ENCODE assay signal across 22 cellular contexts in genomic region chr5:8598356-8598755, GRCh38.
"Had no signal": no experiment of that assay in that cellular context is flagged by ENCODE, and none has a peak within 500 bp of the region (broad histone marks: within the 10 kb centered on the region; RNA-seq: fewer than 3 reads in every experiment).

No MANE protein-coding gene starts in this region.

- H3K9me3 ChIP-seq: colonic mucosa, esophagus squamous epithelium, gastrocnemius medialis, heart right ventricle, left lung, lower lobe of right lung, mucosa of descending colon had no signal

- ATAC-seq: effector memory CD8-positive, alpha-beta T cell; esophagus mucosa; foreskin keratinocyte; gastrocnemius medialis; heart right ventricle; left cardiac atrium; left lung; left ventricle myocardium superior; lower lobe of right lung; mucosa of descending colon; naive thymus-derived CD8-positive, alpha-beta T cell had no signal

- H3K27ac ChIP-seq: colonic mucosa, epithelial cell of prostate, esophagus squamous epithelium, foreskin keratinocyte, gastrocnemius medialis, heart right ventricle, left lung, lower lobe of right lung had no signal

- DNase-seq: colonic mucosa; cortex of kidney; effector CD8-positive, alpha-beta T cell; effector memory CD8-positive, alpha-beta T cell; endodermal cell; erythroblast; esophagus squamous epithelium; foreskin keratinocyte; gastrocnemius medialis; glutamatergic neuron; head of caudate nucleus; heart right ventricle; left cardiac atrium; left lung; left ventricle myocardium superior; lower lobe of right lung; mesenchymal stem cell; mucosa of descending colon; naive B cell; naive thymus-derived CD8-positive, alpha-beta T cell had no signal

- H3K36me3 ChIP-seq: colonic mucosa, esophagus squamous epithelium, gastrocnemius medialis, heart right ventricle, left lung, lower lobe of right lung had no signal

- H3K4me1 ChIP-seq: colonic mucosa, esophagus squamous epithelium, foreskin keratinocyte, gastrocnemius medialis, heart right ventricle, left lung, lower lobe of right lung had no signal

- H3K27me3 ChIP-seq: colonic mucosa, esophagus squamous epithelium, foreskin keratinocyte, gastrocnemius medialis, left lung had no signal

- H3K4me3 ChIP-seq: colonic mucosa, esophagus squamous epithelium, gastrocnemius medialis, heart right ventricle, left lung, lower lobe of right lung, mucosa of descending colon had no signal
